ENCODE assay signal across 15 cellular contexts in the genomic region with DNA sequence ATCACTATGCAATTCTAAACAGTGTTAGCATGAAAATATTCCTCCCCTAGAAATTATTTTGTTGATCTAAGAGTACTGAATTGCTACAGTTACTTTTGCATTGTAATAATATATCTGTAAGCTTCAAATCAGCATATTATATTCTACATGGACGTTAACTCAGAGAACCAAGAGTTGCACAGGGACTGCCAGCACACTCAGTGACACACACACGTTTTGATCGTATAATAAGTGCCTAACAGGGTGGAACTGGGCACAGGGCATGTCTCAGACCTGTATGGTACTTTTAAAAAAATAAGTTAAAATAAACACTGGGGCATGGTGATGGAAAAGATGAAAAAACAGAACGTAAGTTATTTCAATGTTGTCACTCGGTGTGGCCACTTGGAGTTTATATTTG.
"Had no signal": no experiment of that assay in that cellular context is flagged by ENCODE, and none has a peak within 500 bp of the region (broad histone marks: within the 10 kb centered on the region; RNA-seq: fewer than 3 reads in every experiment).

No MANE protein-coding gene starts in this region.

- H3K27me3 ChIP-seq: esophagus squamous epithelium, neutrophil, thyroid gland had no signal

- H3K27ac Mint-ChIP-seq: activated T-helper 17 cell treated with anti-CD3 and anti-CD28 coated beads, Interleukin-2, amount 50 U/mL, for 72 hours; naive B cell; stimulated activated effector memory CD8-positive, alpha-beta T cell treated with anti-CD3 and anti-CD28 coated beads, Interleukin-12 subunit alpha, Interleukin-12 subunit beta, amount 100 ng/mL, for 72 hours had no signal

- H3K4me1 ChIP-seq: esophagus squamous epithelium, thyroid gland had no signal

- H3K36me3 ChIP-seq: esophagus squamous epithelium, neutrophil, thyroid gland had no signal

- H3K4me3 ChIP-seq: esophagus squamous epithelium, thyroid gland had no signal

- H3K27ac ChIP-seq: esophagus squamous epithelium, neutrophil, thyroid gland had no signal

- H3K9me3 Mint-ChIP-seq: activated T-helper 17 cell treated with anti-CD3 and anti-CD28 coated beads, Interleukin-2, amount 50 U/mL, for 72 hours; stimulated activated effector memory CD8-positive, alpha-beta T cell treated with anti-CD3 and anti-CD28 coated beads, Interleukin-12 subunit alpha, Interleukin-12 subunit beta, amount 100 ng/mL, for 72 hours had no signal

- DNase-seq: activated CD4-positive, alpha-beta T cell treated with anti-CD3 and anti-CD28 coated beads, Interleukin-2, amount 50 U/mL, for 1 hour; activated naive CD4-positive, alpha-beta T cell treated with Interleukin-2 at 50 U/mL for 16 hours; aorta; cerebellar nuclear complex; effector CD8-positive, alpha-beta T cell; esophagus squamous epithelium; foreskin fibroblast; hippocampal formation; naive B cell; stimulated activated CD4-positive, alpha-beta T cell treated with anti-CD3 and anti-CD28 coated beads, Interleukin-12 subunit alpha, Interleukin-12 subunit beta, amount 100 ng/mL, for 4 hours; thyroid gland had no signal

- H3K9me3 ChIP-seq: esophagus squamous epithelium, neutrophil, thyroid gland had no signal

- H3K36me3 Mint-ChIP-seq: naive B cell; stimulated activated effector memory CD8-positive, alpha-beta T cell treated with anti-CD3 and anti-CD28 coated beads, Interleukin-12 subunit alpha, Interleukin-12 subunit beta, amount 100 ng/mL, for 72 hours had no signal

- ATAC-seq: activated T-helper 17 cell treated with anti-CD3 and anti-CD28 coated beads, Interleukin-2, amount 50 U/mL, for 72 hours; left lobe of liver; stimulated activated effector memory CD8-positive, alpha-beta T cell treated with anti-CD3 and anti-CD28 coated beads, Interleukin-12 subunit alpha, Interleukin-12 subunit beta, amount 100 ng/mL, for 72 hours had no signal

- H3K4me1 Mint-ChIP-seq: activated T-helper 17 cell treated with anti-CD3 and anti-CD28 coated beads, Interleukin-2, amount 50 U/mL, for 72 hours; naive B cell; stimulated activated effector memory CD8-positive, alpha-beta T cell treated with anti-CD3 and anti-CD28 coated beads, Interleukin-12 subunit alpha, Interleukin-12 subunit beta, amount 100 ng/mL, for 72 hours had no signal

- H3K4me3 Mint-ChIP-seq: activated T-helper 17 cell treated with anti-CD3 and anti-CD28 coated beads, Interleukin-2, amount 50 U/mL, for 72 hours; naive B cell; stimulated activated effector memory CD8-positive, alpha-beta T cell treated with anti-CD3 and anti-CD28 coated beads, Interleukin-12 subunit alpha, Interleukin-12 subunit beta, amount 100 ng/mL, for 72 hours had no signal
